Comparison of ENCODE assay signal across 10 cellular contexts in genomic region chrX:16807548-16807947, GRCh38. TPM values are rescaled to one million over a fixed set of nuclear protein-coding genes. Genes with fewer than 3 reads are reported as not detected.
DNase-seq lines count a peak whose midpoint lies in the region; ATAC-seq, FAIRE-seq and TF ChIP-seq lines count a peak whose summit lies in the region.
"Had no signal": no experiment of that assay in that cellular context is flagged by ENCODE, and none has a peak within 500 bp of the region (broad histone marks: within the 10 kb centered on the region; RNA-seq: fewer than 3 reads in every experiment).

No MANE protein-coding gene starts in this region.

- no peak overlapping the region for H3K4me3 Mint-ChIP-seq in endothelial cell (ENCODE audit: unreplicated experiment)
- no peak overlapping the region for H3K4me3 Mint-ChIP-seq in nephron
- H3K4me3 Mint-ChIP-seq in activated CD8-positive, alpha-beta T cell treated with anti-CD3 and anti-CD28 coated beads, Interleukin-2, amount 10 ng/mL, durations not matched to agents 7 days and 5 days, result no peak overlapping the region
- H3K4me3 Mint-ChIP-seq: stimulated activated naive CD8-positive, alpha-beta T cell treated with anti-CD3 and anti-CD28 coated beads, Interleukin-15, Interleukin-2, amounts not matched to agents 100 ng/mL and 50 ng/mL, for 24 hours; T-cell had no signal

- no peaks in the 10 kb centered on the region for H3K4me1 ChIP-seq in MM.1S (ENCODE audit: low read length)

- H4K20me1 ChIP-seq in MM.1S (ENCODE audit: insufficient read depth, low read length), result peaks cover 3% of the 10 kb centered on the region; the same call in 1 of the 2 replicates

- no peaks in the 10 kb centered on the region for H3K27me3 Mint-ChIP-seq in endothelial cell (ENCODE audit: unreplicated experiment)
- no peaks in the 10 kb centered on the region for H3K27me3 Mint-ChIP-seq in nephron (ENCODE audit: low read depth)
- H3K27me3 Mint-ChIP-seq in activated CD8-positive, alpha-beta T cell treated with anti-CD3 and anti-CD28 coated beads, Interleukin-2, amount 10 ng/mL, durations not matched to agents 7 days and 5 days (ENCODE audit: low read depth), result no peaks in the 10 kb centered on the region
- H3K27me3 Mint-ChIP-seq: stimulated activated naive CD8-positive, alpha-beta T cell treated with anti-CD3 and anti-CD28 coated beads, Interleukin-15, Interleukin-2, amounts not matched to agents 100 ng/mL and 50 ng/mL, for 24 hours; T-cell had no signal

- H3K9me2 ChIP-seq in MM.1S (replicated peaks; ENCODE audit: insufficient read depth, low read length), result no peaks in the 10 kb centered on the region

- no peak for FAIRE-seq in urothelium cell line (lab: Jason Lieb, UNC)

- no peaks in the 10 kb centered on the region for H3K27me3 ChIP-seq in MM.1S (replicated peaks; ENCODE audit: insufficient read depth, low read length)

- H3K27ac Mint-ChIP-seq in endothelial cell (ENCODE audit: unreplicated experiment), result no peak overlapping the region
- H3K27ac Mint-ChIP-seq in nephron, result peak overlapping the region in 2 of 3 experiments; percentile 38 to 84
- no peak overlapping the region for H3K27ac Mint-ChIP-seq in activated CD8-positive, alpha-beta T cell treated with anti-CD3 and anti-CD28 coated beads, Interleukin-2, amount 10 ng/mL, durations not matched to agents 7 days and 5 days

- H3K4me2 ChIP-seq in MM.1S (ENCODE audit: low read depth, low read length), result no peak overlapping the region

- no peaks in the 10 kb centered on the region for H3K36me3 Mint-ChIP-seq in endothelial cell (ENCODE audit: low read depth, unreplicated experiment)
- peaks cover 27% of the 10 kb centered on the region for H3K36me3 Mint-ChIP-seq in nephron (ENCODE audit: low read depth)
- peaks cover 2% of the 10 kb centered on the region for H3K36me3 Mint-ChIP-seq in activated CD8-positive, alpha-beta T cell treated with anti-CD3 and anti-CD28 coated beads, Interleukin-2, amount 10 ng/mL, durations not matched to agents 7 days and 5 days (ENCODE audit: low read depth)

- TF ChIP-seq CTCF in MM.1S (IDR thresholded peaks at IDR 0.05; ENCODE audit: low read length) (peak; percentile 23), endothelial cell (IDR thresholded peaks at IDR 0.05; ENCODE audit: unreplicated experiment) (no peak), nephron (IDR thresholded peaks at IDR 0.05; ENCODE audit: unreplicated experiment in 3 of 3) (peak; percentile 24 to 35 (median 29))

- H3K9me3 Mint-ChIP-seq in endothelial cell (ENCODE audit: unreplicated experiment), result no peaks in the 10 kb centered on the region
- H3K9me3 Mint-ChIP-seq in nephron, result no peaks in the 10 kb centered on the region
- H3K9me3 Mint-ChIP-seq in activated CD8-positive, alpha-beta T cell treated with anti-CD3 and anti-CD28 coated beads, Interleukin-2, amount 10 ng/mL, durations not matched to agents 7 days and 5 days (ENCODE audit: insufficient read depth), result no peaks in the 10 kb centered on the region
- H3K9me3 Mint-ChIP-seq: stimulated activated naive CD8-positive, alpha-beta T cell treated with anti-CD3 and anti-CD28 coated beads, Interleukin-15, Interleukin-2, amounts not matched to agents 100 ng/mL and 50 ng/mL, for 24 hours; T-cell had no signal

- no peak overlapping the region for H3K27ac ChIP-seq in MM.1S (ENCODE audit: low read length)

- H3F3A ChIP-seq in MM.1S (ENCODE audit: insufficient read depth, low read length), result no peaks in the 10 kb centered on the region

- POLR2A ChIA-PET in activated CD8-positive, alpha-beta T cell treated with anti-CD3 and anti-CD28 coated beads, Interleukin-2, amount 10 ng/mL, durations not matched to agents 7 days and 5 days (lab: Charles Lee), result no interaction called here

- H3K9me3 ChIP-seq in MM.1S (replicated peaks; ENCODE audit: insufficient read depth, low read length), result no peaks in the 10 kb centered on the region

- no peaks in the 10 kb centered on the region for H3K36me3 ChIP-seq in MM.1S (replicated peaks; ENCODE audit: insufficient read depth, low read length)

- H3K4me3 ChIP-seq in MM.1S (ENCODE audit: low read length), result no peak overlapping the region

- H3K9ac ChIP-seq in MM.1S (ENCODE audit: low read length), result no peak overlapping the region

- H2AFZ ChIP-seq in MM.1S (ENCODE audit: low read length), result no peak overlapping the region

- CTCF ChIA-PET in activated CD8-positive, alpha-beta T cell treated with anti-CD3 and anti-CD28 coated beads, Interleukin-2, amount 10 ng/mL, durations not matched to agents 7 days and 5 days (lab: Charles Lee), result interaction anchor here (0.7 to 1.6 kb wide), 3 partner anchors 12 to 29 kb away, joined by 3 to 4 read pairs (median 3); no protein-coding TSS in a partner anchor

- H3K79me2 ChIP-seq in MM.1S (ENCODE audit: low read length), result peaks cover 79% of the 10 kb centered on the region

- ATAC-seq in activated CD8-positive, alpha-beta T cell treated with anti-CD3 and anti-CD28 coated beads, Interleukin-2, amount 10 ng/mL, durations not matched to agents 7 days and 5 days, result no peak

- DNase-seq in COLO668 (lab: John Stamatoyannopoulos, UW; ENCODE audit: unreplicated experiment) (peak; percentile 1), MM.1S (no peak), endothelial cell (ENCODE audit: low spot score) (peak; percentile 15), occipital lobe (lab: John Stamatoyannopoulos, UW) (no peak), urothelium cell line (ENCODE audit: low spot score) (no peak)
- DNase-seq in stimulated activated naive CD4-positive, alpha-beta T cell (lab: John Stamatoyannopoulos, UW), result no peak
- DNase-seq in activated CD8-positive, alpha-beta T cell treated with anti-CD3 and anti-CD28 coated beads, Interleukin-2, amount 10 ng/mL, durations not matched to agents 7 days and 5 days, result no peak
- DNase-seq: T-cell had no signal

- H3K4me1 Mint-ChIP-seq in endothelial cell (ENCODE audit: unreplicated experiment), result peaks cover 5% of the 10 kb centered on the region
- H3K4me1 Mint-ChIP-seq in nephron, result peaks cover 17% of the 10 kb centered on the region
- peaks cover 12% of the 10 kb centered on the region for H3K4me1 Mint-ChIP-seq in activated CD8-positive, alpha-beta T cell treated with anti-CD3 and anti-CD28 coated beads, Interleukin-2, amount 10 ng/mL, durations not matched to agents 7 days and 5 days (ENCODE audit: low read depth)

RNA-seq across cellular contexts. Expression of gene TXLNG, which starts 21.3 kb away (rescaled TPM):
- total RNA-seq in endothelial cell (ENCODE audit: unreplicated experiment) (6.6 TPM), occipital lobe (13.1 TPM)
- total RNA-seq in activated CD8-positive, alpha-beta T cell treated with anti-CD3 and anti-CD28 coated beads, Interleukin-2, amount 10 ng/mL, durations not matched to agents 7 days and 5 days, result 10 to 100 TPM; 10.8 to 10.9 TPM

Comparison
In these comparisons a context has a peak if more than half of its experiments do, and no peak if none do; other contexts are left out.
1. DNase-seq: peak in COLO668 (single experiment) and endothelial cell (single experiment); none in MM.1S (single experiment), occipital lobe (single experiment), stimulated activated naive CD4-positive, alpha-beta T cell (0 of 6), activated CD8-positive, alpha-beta T cell treated with anti-CD3 and anti-CD28 coated beads, Interleukin-2, amount 10 ng/mL, durations not matched to agents 7 days and 5 days (single experiment) and urothelium cell line (single experiment).
2. H3K27ac Mint-ChIP-seq: peak in nephron (2 of 3); none in endothelial cell (single experiment) and activated CD8-positive, alpha-beta T cell treated with anti-CD3 and anti-CD28 coated beads, Interleukin-2, amount 10 ng/mL, durations not matched to agents 7 days and 5 days (single experiment).